8 cellular contexts compared by ENCODE assay signal in the genomic region with DNA sequence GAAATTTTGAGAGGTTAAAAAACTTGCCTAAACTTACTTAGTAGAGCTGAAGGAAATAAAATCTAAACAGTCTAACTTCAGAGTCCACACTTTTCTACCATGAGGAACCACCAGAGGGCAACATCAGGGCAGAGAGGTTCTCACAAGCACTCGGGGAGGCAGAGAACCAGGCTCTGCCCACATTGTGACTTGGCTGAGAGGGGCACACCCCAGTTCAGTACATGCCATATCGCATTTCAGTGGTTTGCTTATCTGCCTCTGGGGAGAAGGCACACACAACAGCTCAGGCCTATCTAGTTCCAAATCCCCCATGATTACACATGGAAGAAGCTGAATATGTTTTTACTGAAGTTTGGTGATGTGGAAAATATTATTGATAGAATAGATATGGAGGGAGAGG. TPM values are rescaled to one million over a fixed set of nuclear protein-coding genes. Genes with fewer than 3 reads are reported as not detected.
DNase-seq lines count a peak whose midpoint lies in the region; ATAC-seq, FAIRE-seq and TF ChIP-seq lines count a peak whose summit lies in the region.

No MANE protein-coding gene starts in this region.

- TF ChIP-seq POLR2A in K562 (conservative IDR thresholded peaks at IDR 0.05) (no peak), GM12892 (IDR thresholded peaks at IDR 0.05; ENCODE audit: low read depth, low read length) (no peak)

- H2AFZ ChIP-seq in K562 (ENCODE audit: low read depth, low read length), result no peak overlapping the region
- H2AFZ ChIP-seq in keratinocyte (ENCODE audit: control insufficient read depth, low read length), result no peak overlapping the region

- no peaks in the 10 kb centered on the region for H3K36me3 ChIP-seq in K562 (ENCODE audit: control insufficient read depth, insufficient read depth, low read length)
- H3K36me3 ChIP-seq in keratinocyte (ENCODE audit: control insufficient read depth in 2 of 2, extremely low read depth in 1 of 2, insufficient read depth in 2 of 2, low read length in 2 of 2), result no peaks in the 10 kb centered on the region

- H3K4me3 ChIP-seq in AG04449 (ENCODE audit: low read depth, low read length) (no peak overlapping the region), GM12875 (ENCODE audit: low read depth, low read length) (no peak overlapping the region), K562 (no peak overlapping the region), keratinocyte (ENCODE audit: control insufficient read depth in 2 of 3, extremely low read depth in 1 of 3, insufficient read depth in 2 of 3, low read depth in 1 of 3, low read length in 3 of 3) (no peak overlapping the region)

- in situ Hi-C loops in K562 (cut with MboI), result no loop called here

- no peak overlapping the region for H3K4me2 ChIP-seq in K562 (ENCODE audit: insufficient read depth, low read length)
- peak overlapping the region; percentile 17 for H3K4me2 ChIP-seq in keratinocyte (ENCODE audit: control insufficient read depth, extremely low read depth, insufficient read depth, low read depth, low read length)

- POLR2A ChIA-PET in AG04449 (lab: Yijun Ruan, JAX) (no interaction called here), K562 (lab: Yijun Ruan, JAX) (no interaction called here)

- H3K9me3 ChIP-seq in K562 (replicated peaks; ENCODE audit: control insufficient read depth, insufficient read depth, low read depth, low read length) (no peaks in the 10 kb centered on the region), keratinocyte (ENCODE audit: control insufficient read depth, low read depth, low read length) (no peaks in the 10 kb centered on the region)

- FAIRE-seq in K562 (lab: Jason Lieb, UNC) (no peak), keratinocyte (lab: Jason Lieb, UNC) (peak; percentile 72), GM12892 (lab: Jason Lieb, UNC) (no peak)

- no peaks in the 10 kb centered on the region for H3K9me1 ChIP-seq in K562 (ENCODE audit: control insufficient read depth, insufficient read depth, low read length)
- no peaks in the 10 kb centered on the region for H3K9me1 ChIP-seq in keratinocyte (ENCODE audit: control insufficient read depth, extremely low read depth, insufficient read depth, low read length)

- WGBS in K562 (ENCODE audit: insufficient coverage, low coverage, missing lambda C conversion rate), result 0% methylated on average over 2 of the region's 2 CpGs

- no peaks in the 10 kb centered on the region for H3K27me3 ChIP-seq in K562 (ENCODE audit: control insufficient read depth in 2 of 2, insufficient read depth in 2 of 2, low read length in 2 of 2)
- no peaks in the 10 kb centered on the region for H3K27me3 ChIP-seq in keratinocyte (ENCODE audit: control insufficient read depth, extremely low read depth, insufficient read depth, low read length)

- H3K79me2 ChIP-seq in K562 (ENCODE audit: control insufficient read depth, insufficient read depth, low read length) (no peaks in the 10 kb centered on the region), keratinocyte (ENCODE audit: control insufficient read depth, insufficient read depth, low read length) (no peaks in the 10 kb centered on the region)

- DNase-seq in AG04449 (ENCODE audit: low read depth, low spot score) (no peak), NCI-H1694 treated with DMSO at 0.1 percent for 48 hours (lab: John Stamatoyannopoulos, UW) (peak; percentile 27), K562 (ENCODE audit: extremely low read depth in 1 of 4, low spot score in 3 of 4) (peak; percentile 5 to 17 (median 6)), keratinocyte (ENCODE audit: low read depth, low spot score) (peak; percentile 9), cerebellar nuclear complex (lab: John Stamatoyannopoulos, UW) (no peak), GM12892 (ENCODE audit: insufficient read length) (no peak)

- no TSS peak for BruUV-seq in K562 (replicated peaks; lab: Mats Ljungman, UMichigan)

- ATAC-seq in HG02870 (IDR thresholded peaks at IDR 0.05; ENCODE audit: unreplicated experiment) (peak; percentile 72), K562 (no peak)

- intact Hi-C loops in K562 (cut with micrococcal nuclease), result no loop called here

- H3K9ac ChIP-seq in K562 (ENCODE audit: insufficient read depth in 1 of 2, low read depth in 2 of 2, low read length in 2 of 2) (no peak overlapping the region), keratinocyte (ENCODE audit: control insufficient read depth, extremely low read depth, insufficient read depth, low read length) (no peak overlapping the region)

- H3K27ac ChIP-seq in K562 (ENCODE audit: extremely low read depth, low read depth, low read length), result no peak overlapping the region
- H3K27ac ChIP-seq in keratinocyte (ENCODE audit: control insufficient read depth, insufficient read depth, low read length), result no peak overlapping the region

- CTCF ChIA-PET in AG04449 (lab: Yijun Ruan, JAX) (interaction anchor here (1.1 to 1.6 kb wide), 6 partner anchors 13 to 215 kb away, joined by 3 to 6 read pairs (median 4); no protein-coding TSS in a partner anchor), K562 (lab: Yijun Ruan, JAX; ENCODE audit: low intra/inter-chr PET ratio) (no interaction called here)

- H4K20me1 ChIP-seq in K562 (replicated peaks; ENCODE audit: control insufficient read depth, insufficient read depth, low read length) (no peaks in the 10 kb centered on the region), keratinocyte (ENCODE audit: control insufficient read depth, extremely low read depth, insufficient read depth, low read length) (no peaks in the 10 kb centered on the region)

- TF ChIP-seq CTCF in AG04449 (IDR thresholded peaks at IDR 0.05; ENCODE audit: insufficient read depth, low read length, missing control alignments) (peak; percentile 47), GM12875 (IDR thresholded peaks at IDR 0.05; ENCODE audit: borderline replicate concordance, insufficient read depth, low read depth, low read length) (peak; percentile 64; the same call in 1 of the 2 replicates), K562 (IDR thresholded peaks at IDR 0.05 in 2 of 3, conservative IDR thresholded peaks at IDR 0.05 in 1 of 3; ENCODE audit: insufficient read depth in 2 of 3, low read depth in 1 of 3, low read length in 3 of 3) (peak; percentile 40 to 42 (median 42); a peak in 3 of 6 replicates), keratinocyte (optimal IDR thresholded peaks at IDR 0.05 in 1 of 3, IDR thresholded peaks at IDR 0.05 in 1 of 3, conservative IDR thresholded peaks at IDR 0.05 in 1 of 3; ENCODE audit: extremely low read depth in 1 of 3, insufficient read depth in 2 of 3, low read length in 3 of 3) (peak; percentile 66 to 85 (median 73))

- TF ChIP-seq RAD21 in K562 (CRISPR knock-in tag; conservative IDR thresholded peaks at IDR 0.05 in 1 of 2, IDR thresholded peaks at IDR 0.05 in 1 of 2), result peak in 1 of 2 experiments; percentile 48; a peak in 2 of 4 replicates

- no peak for TF ChIP-seq EP300 in K562 (IDR thresholded peaks at IDR 0.05; ENCODE audit: low read length)

- H3K4me1 ChIP-seq in K562 (replicated peaks in 1 of 2; ENCODE audit: control insufficient read depth in 2 of 2, insufficient read depth in 2 of 2, low read length in 2 of 2) (no peaks in the 10 kb centered on the region), keratinocyte (ENCODE audit: control insufficient read depth, extremely low read depth, insufficient read depth, low read length) (peaks cover 2% of the 10 kb centered on the region)

- dilution Hi-C loops in keratinocyte (cut with MboI; ENCODE audit: extremely low pct_ligation_motif_present, low sequenced_read_pairs), result no loop called here

TF ChIP-seq in K562, 482 proteins besides CTCF, POLR2A, EP300 and RAD21 (continues in another document):
- no peak for TF ChIP-seq POLR2AphosphoS2 (IDR thresholded peaks at IDR 0.05; ENCODE audit: low read length)
- TF ChIP-seq POLR2AphosphoS5 (IDR thresholded peaks at IDR 0.05; ENCODE audit: control insufficient read depth, insufficient read depth, low read depth, low read length), result no peak
- TF ChIP-seq KDM1A (IDR thresholded peaks at IDR 0.05), result no peak
- no peak for TF ChIP-seq MCM2 (IDR thresholded peaks at IDR 0.05; ENCODE audit: low read depth)
- TF ChIP-seq HNRNPUL1 (IDR thresholded peaks at IDR 0.05; ENCODE audit: low read length), result no peak

RNA-seq across cellular contexts. Expression of a gene that starts 49.2 kb away (rescaled TPM):
- total RNA-seq in K562 (2011; cell fraction: chromatin; rRNA removed; ENCODE audit: low replicate concordance), result 0.42 and 1.6 TPM in 2 replicates
- total RNA-seq in K562 (2011; cell fraction: nucleolus; rRNA removed), result 0.66 and 0.67 TPM in 2 replicates
- total RNA-seq in K562 (2011; cell fraction: nucleoplasm; rRNA removed), result 0.88 TPM in 1 of 2 replicates, not detected in the other
- total RNA-seq in K562 (2014; rRNA removed) (not detected in 2 replicates), K562 (2014; rRNA removed; fragmentation: Illumina TruSeq; extraction: Trizol) (0.15 and 0.29 TPM in 2 replicates), K562 (2015; rRNA removed; fragmentation: Illumina TruSeq; extraction: Trizol) (0.33 TPM in 1 of 2 replicates, not detected in the other), K562 (2021) (not detected in 2 replicates)
- polyA plus RNA-seq in K562 (2011; rRNA removed) (0.31 and 0.53 TPM in 2 replicates), K562 (2014; fragmentation: Illumina TruSeq; extraction: Trizol) (0.18 and 0.22 TPM in 2 replicates), K562 (2014; fragmentation: Nextera tagmentation; extraction: Ambion mirVana) (not detected), K562 (2014; rRNA removed) (0.15 TPM in 1 of 2 replicates, not detected in the other), keratinocyte (0.08 to 0.21 TPM in 2 of 3 replicates, not detected in the other)
- 0.09 and 0.10 TPM in 2 replicates for polyA plus RNA-seq in K562 (2011; cell fraction: cytosol; rRNA removed)
- 0.48 and 1.5 TPM in 2 replicates for polyA plus RNA-seq in K562 (2011; cell fraction: nucleus; rRNA removed)
- 0.16 TPM in 1 of 2 replicates, not detected in the other for polyA plus RNA-seq in K562 (2012)
- polyA minus RNA-seq in K562 (2011; rRNA and poly(A)+ RNA removed), result 0.51 and 0.77 TPM in 2 replicates
- polyA minus RNA-seq in K562 (2011; cell fraction: cytosol; rRNA and poly(A)+ RNA removed), result not detected in 2 replicates
- 1.3 and 2.9 TPM in 2 replicates for polyA minus RNA-seq in K562 (2011; cell fraction: nucleus; rRNA and poly(A)+ RNA removed)
- polyA plus RNA-seq in keratinocyte (2011; ENCODE audit: low read depth), result not detected
- polyA plus RNA-seq in keratinocyte (2011; cell fraction: cytosol; rRNA removed), result 0.12 TPM in 1 of 2 replicates, not detected in the other
- 0.38 TPM in 1 of 2 replicates, not detected in the other for polyA plus RNA-seq in keratinocyte (2011; cell fraction: nucleus; rRNA removed)
- not detected in 2 replicates for polyA plus RNA-seq in keratinocyte (2012; ENCODE audit: low replicate concordance)
- polyA minus RNA-seq in keratinocyte, result 0.19 TPM in 1 of 3 replicates, not detected in the others
- polyA minus RNA-seq in keratinocyte (2011; cell fraction: cytosol; rRNA and poly(A)+ RNA removed), result not detected
- 1.5 TPM in 1 of 2 replicates, not detected in the other for polyA minus RNA-seq in keratinocyte (2011; cell fraction: nucleus; rRNA and poly(A)+ RNA removed)
- not detected for polyA plus RNA-seq in GM12892 (2012; ENCODE audit: missing spikeins)

Comparison
In these comparisons a context has a peak if more than half of its experiments do, and no peak if none do; other contexts are left out.
1. DNase-seq: peak in NCI-H1694 treated with DMSO at 0.1 percent for 48 hours (single experiment), K562 (4 of 4) and keratinocyte (single experiment); none in AG04449 (single experiment), cerebellar nuclear complex (0 of 2) and GM12892 (single experiment).
2. Peak in every context shown above with its lines, with median percentiles within 50 percentile points of each other: CTCF ChIP-seq.